16 cellular contexts compared by ENCODE assay signal in genomic region chr10:46001187-46001756, GRCh38. TPM values are rescaled to one million over a fixed set of nuclear protein-coding genes. Genes with fewer than 3 reads are reported as not detected.
"Had no signal": no experiment of that assay in that cellular context is flagged by ENCODE, and none has a peak within 500 bp of the region (broad histone marks: within the 10 kb centered on the region; RNA-seq: fewer than 3 reads in every experiment).

No MANE protein-coding gene starts in this region.

- H3K27me3 Mint-ChIP-seq: activated naive CD8-positive, alpha-beta T cell treated with anti-CD3 and anti-CD28 coated beads, Interleukin-2, amount 10 ng/mL, durations not matched to agents 7 days and 5 days; naive thymus-derived CD8-positive, alpha-beta T cell had no signal

- H3K27ac Mint-ChIP-seq: activated naive CD8-positive, alpha-beta T cell treated with anti-CD3 and anti-CD28 coated beads, Interleukin-2, amount 10 ng/mL, durations not matched to agents 7 days and 5 days had no signal

- H3K9me3 Mint-ChIP-seq: activated naive CD8-positive, alpha-beta T cell treated with anti-CD3 and anti-CD28 coated beads, Interleukin-2, amount 10 ng/mL, durations not matched to agents 7 days and 5 days had no signal

- H3K4me3 Mint-ChIP-seq: activated naive CD8-positive, alpha-beta T cell treated with anti-CD3 and anti-CD28 coated beads, Interleukin-2, amount 10 ng/mL, durations not matched to agents 7 days and 5 days; naive thymus-derived CD8-positive, alpha-beta T cell had no signal

- DNase-seq: activated CD4-positive, alpha-beta T cell treated with anti-CD3 and anti-CD28 coated beads for 1 hour; activated CD4-positive, alpha-beta T cell treated with anti-CD3 and anti-CD28 coated beads, Interleukin-2, amount 50 U/mL, for 4 hours; activated naive CD8-positive, alpha-beta T cell treated with anti-CD3 and anti-CD28 coated beads, Interleukin-2, amount 10 ng/mL, durations not matched to agents 7 days and 5 days; brain microvascular endothelial cell; cortex of kidney; effector CD4-positive, alpha-beta T cell; foreskin melanocyte; mesenchymal stem cell; naive thymus-derived CD8-positive, alpha-beta T cell; retina; stimulated activated CD4-positive, alpha-beta T cell treated with anti-CD3 and anti-CD28 coated beads, Interleukin-4, amount 100 ng/mL, for 1 hour; stimulated activated naive CD4-positive, alpha-beta T cell; trophoblast cell had no signal

- ATAC-seq: naive thymus-derived CD8-positive, alpha-beta T cell had no signal

RNA-seq across cellular contexts. Expression of gene MSMB, which starts 44.8 kb away (rescaled TPM):
- total RNA-seq: activated naive CD8-positive, alpha-beta T cell treated with anti-CD3 and anti-CD28 coated beads, Interleukin-2, amount 10 ng/mL, durations not matched to agents 7 days and 5 days; liver; naive thymus-derived CD8-positive, alpha-beta T cell; skeletal muscle tissue; T-helper 2 cell treated with Interferon-gamma antibody and Interleukin-4, amounts not matched to agents 100 ng/mL and 5 ng/mL, for 36 hours had no signal
